In genomic region chr2:201452058-201452736, GRCh38 we compare ENCODE assay signal across 8 cellular contexts. TPM values are rescaled to one million over a fixed set of nuclear protein-coding genes. Genes with fewer than 3 reads are reported as not detected.
DNase-seq lines count a peak whose midpoint lies in the region; ATAC-seq lines count a peak whose summit lies in the region.

No MANE protein-coding gene starts in this region.

- H2BK5ac ChIP-seq in mesendoderm (ENCODE audit: low read length): no peak overlapping the region

- H3K36me3 Mint-ChIP-seq in activated CD4-positive, alpha-beta T cell treated with anti-CD3 and anti-CD28 coated beads, Interleukin-2, amount 10 ng/mL, durations not matched to agents 24 days and 14 days (ENCODE audit: low read depth): peaks cover 11% of the 10 kb centered on the region

- no peak for DNase-seq in activated CD4-positive, alpha-beta T cell treated with anti-CD3 and anti-CD28 coated beads, Interleukin-2, amount 10 ng/mL, durations not matched to agents 24 days and 14 days
- no peak for DNase-seq in activated CD4-positive, alpha-beta T cell treated with anti-CD3 and anti-CD28 coated beads, Interleukin-2, amount 50 U/mL, for 4 hours
- peak; percentile 2 for DNase-seq in NCI-H1694 (lab: John Stamatoyannopoulos, UW)
- DNase-seq in mesendoderm: no peak
- DNase-seq in COLO829 (ENCODE audit: low spot score): no peak

- H3K4ac ChIP-seq in mesendoderm (ENCODE audit: low read depth, low read length): no peak overlapping the region

- H3K27ac ChIP-seq in cingulate gyrus (ENCODE audit: low read depth, low read length) (peak overlapping the region; percentile 42), mesendoderm (ENCODE audit: low read depth, low read length) (peak overlapping the region; percentile 69), urinary bladder (ENCODE audit: low read depth) (peak overlapping the region; percentile 87)

- H2AK5ac ChIP-seq in mesendoderm (ENCODE audit: low read length): no peak overlapping the region

- peaks cover 1% of the 10 kb centered on the region for H3K79me1 ChIP-seq in mesendoderm (ENCODE audit: low read length)

- peak overlapping the region; percentile 28 for H4K8ac ChIP-seq in mesendoderm (ENCODE audit: low read depth, low read length)

- no peaks in the 10 kb centered on the region for H3K79me2 ChIP-seq in mesendoderm (ENCODE audit: control insufficient read depth, insufficient read depth, low read length)

- H2BK120ac ChIP-seq in mesendoderm (ENCODE audit: low read depth, low read length): no peak overlapping the region

- H3K56ac ChIP-seq in mesendoderm (ENCODE audit: low read length): peak overlapping the region; percentile 85

- no CpG with 5 or more reads among the region's 45 CpGs for WGBS in mesendoderm (ENCODE audit: extremely low coverage, insufficient coverage, low lambda C conversion rate)
- WGBS in urinary bladder: 4% methylated on average over 45 of the region's 45 CpGs

- H3K4me3 Mint-ChIP-seq in activated CD4-positive, alpha-beta T cell treated with anti-CD3 and anti-CD28 coated beads, Interleukin-2, amount 10 ng/mL, durations not matched to agents 24 days and 14 days: peak overlapping the region; percentile 95

- H3K27me3 ChIP-seq in mesendoderm (ENCODE audit: insufficient read depth, low read length, poor library complexity): no peaks in the 10 kb centered on the region

- H3K27ac Mint-ChIP-seq in activated CD4-positive, alpha-beta T cell treated with anti-CD3 and anti-CD28 coated beads, Interleukin-2, amount 10 ng/mL, durations not matched to agents 24 days and 14 days: peak overlapping the region; percentile 80

- peak overlapping the region; percentile 78 for H3K9ac ChIP-seq in mesendoderm (ENCODE audit: low read length)

- no peaks in the 10 kb centered on the region for H3K4me1 ChIP-seq in mesendoderm (ENCODE audit: control insufficient read depth, low read depth, low read length)
- H3K4me1 ChIP-seq in urinary bladder (ENCODE audit: insufficient read depth): no peaks in the 10 kb centered on the region

- no peak for ATAC-seq in GM21619 (IDR thresholded peaks at IDR 0.05; ENCODE audit: unreplicated experiment)

- no peaks in the 10 kb centered on the region for H3K9me3 Mint-ChIP-seq in activated CD4-positive, alpha-beta T cell treated with anti-CD3 and anti-CD28 coated beads, Interleukin-2, amount 10 ng/mL, durations not matched to agents 24 days and 14 days

- peaks cover 36% of the 10 kb centered on the region for H3K4me1 Mint-ChIP-seq in activated CD4-positive, alpha-beta T cell treated with anti-CD3 and anti-CD28 coated beads, Interleukin-2, amount 10 ng/mL, durations not matched to agents 24 days and 14 days

- peak overlapping the region; percentile 92 for H3K23ac ChIP-seq in mesendoderm (ENCODE audit: low read length)

- intact Hi-C loops in activated CD4-positive, alpha-beta T cell treated with anti-CD3 and anti-CD28 coated beads, Interleukin-2, amount 10 ng/mL, durations not matched to agents 24 days and 14 days (cut with micrococcal nuclease): loop anchor here (5.0 kb wide), 2 partner anchors 380 to 580 kb away; partner anchors contain the start of genes FZD7, HYCC2 and NDUFB3

- H2BK15ac ChIP-seq in mesendoderm (replicated peaks; ENCODE audit: low read depth): no peak overlapping the region

- peak overlapping the region; percentile 57 for H3K18ac ChIP-seq in mesendoderm (ENCODE audit: low read length)

- H3K36me3 ChIP-seq in mesendoderm (ENCODE audit: control insufficient read depth, insufficient read depth, low read length) (no peaks in the 10 kb centered on the region), urinary bladder (ENCODE audit: insufficient read depth) (peaks cover 3% of the 10 kb centered on the region)

- peaks cover 8% of the 10 kb centered on the region for H3K27me3 Mint-ChIP-seq in activated CD4-positive, alpha-beta T cell treated with anti-CD3 and anti-CD28 coated beads, Interleukin-2, amount 10 ng/mL, durations not matched to agents 24 days and 14 days

- peak overlapping the region; percentile 49 for H3K4me2 ChIP-seq in mesendoderm (ENCODE audit: low read length)

- no peak overlapping the region for H4K5ac ChIP-seq in mesendoderm (ENCODE audit: low read length)

- H3K4me3 ChIP-seq in mesendoderm (ENCODE audit: low read length) (peak overlapping the region; percentile 59), urinary bladder (ENCODE audit: low read depth, low read length) (peak overlapping the region; percentile 65)

RNA-seq across cellular contexts. Expression of gene STRADB, which starts 0.7 kb away (rescaled TPM):
- 18.5 and 20.1 TPM in 2 replicates for total RNA-seq in activated CD4-positive, alpha-beta T cell treated with anti-CD3 and anti-CD28 coated beads, Interleukin-2, amount 10 ng/mL, durations not matched to agents 24 days and 14 days
- polyA plus RNA-seq in mesendoderm (2013, experiment 1 of 2): 22.2 TPM
- polyA plus RNA-seq in mesendoderm (2013, experiment 2 of 2): 20.9 TPM
- total RNA-seq in urinary bladder: 43.0 TPM
- polyA plus RNA-seq in urinary bladder: 10.0 TPM

RNA-seq across cellular contexts. Expression of gene TRAK2, which starts 0.9 kb away (rescaled TPM):
- 26.5 and 29.1 TPM in 2 replicates for total RNA-seq in activated CD4-positive, alpha-beta T cell treated with anti-CD3 and anti-CD28 coated beads, Interleukin-2, amount 10 ng/mL, durations not matched to agents 24 days and 14 days
- polyA plus RNA-seq in mesendoderm (2013, experiment 1 of 2): 7.8 TPM
- 7.8 TPM for polyA plus RNA-seq in mesendoderm (2013, experiment 2 of 2)
- 60.6 TPM for total RNA-seq in urinary bladder
- 25.1 TPM for polyA plus RNA-seq in urinary bladder
